ENCODE assay signal across 24 cellular contexts in the genomic region with DNA sequence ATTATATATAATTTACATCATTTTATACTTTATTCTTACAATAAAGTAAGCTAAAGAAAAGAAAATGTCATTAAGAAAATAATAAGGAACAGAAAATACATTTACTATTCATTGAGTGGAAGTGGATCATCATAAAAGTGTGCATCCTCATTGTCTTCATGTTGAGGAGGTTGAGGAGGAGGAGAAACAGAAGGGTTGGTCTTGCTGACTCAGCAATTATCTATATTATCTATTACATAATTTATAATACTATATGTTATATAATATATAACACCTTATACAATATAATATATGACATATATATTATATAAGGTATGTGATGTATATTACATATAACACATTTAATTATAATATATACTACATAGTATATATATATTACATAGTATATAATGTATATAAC.
"Had no signal": no experiment of that assay in that cellular context is flagged by ENCODE, and none has a peak within 500 bp of the region (broad histone marks: within the 10 kb centered on the region; RNA-seq: fewer than 3 reads in every experiment).

No MANE protein-coding gene starts in this region.

- H3K9me3 ChIP-seq: neutrophil, pancreas, prostate gland, stomach, thoracic aorta, thyroid gland, tibial nerve, upper lobe of left lung, vagina had no signal

- ATAC-seq: naive thymus-derived CD8-positive, alpha-beta T cell; natural killer cell treated with Interleukin-12 subunit alpha and Interleukin-12 subunit beta and Interleukin-15 and Interleukin-18, amount 100 ng/mL, for 72 hours; pancreas; right cardiac atrium; sciatic nerve; stimulated activated effector memory CD8-positive, alpha-beta T cell treated with anti-CD3 and anti-CD28 coated beads, Interleukin-12 subunit alpha, Interleukin-12 subunit beta, amount 100 ng/mL, for 72 hours; stimulated activated naive B cell treated with anti-CD40 and anti-IgM and Interleukin-4, amounts not matched to agents 10 μg/mL and 1 μg/mL and 100 μg/mL, for 72 hours had no signal

- DNase-seq: naive thymus-derived CD8-positive, alpha-beta T cell; nephron progenitor cell; nucleus accumbens; pancreas; right cardiac atrium; stimulated activated CD4-positive, alpha-beta T cell treated with anti-CD3 and anti-CD28 coated beads, Interleukin-2, amount 100 ng/mL, for 24 hours; stimulated activated CD4-positive, alpha-beta T cell treated with anti-CD3 and anti-CD28 coated beads, Interleukin-2, amount 100 ng/mL, for 48 hours; stimulated activated CD4-positive, alpha-beta T cell treated with anti-CD3 and anti-CD28 coated beads, Interleukin-4, amount 100 ng/mL, for 24 hours; stimulated activated naive B cell treated with anti-CD40 and anti-IgM and Interleukin-4, amounts not matched to agents 10 μg/mL and 1 μg/mL and 100 μg/mL, for 72 hours; stimulated activated naive CD4-positive, alpha-beta T cell treated with Interleukin-2 at 50 U/mL for 16 hours; stomach; thyroid gland; trophoblast cell; upper lobe of left lung had no signal

- H3K27me3 ChIP-seq: neutrophil, pancreas, stomach, thyroid gland, tibial nerve, upper lobe of left lung, vagina had no signal

- H3K4me1 ChIP-seq: pancreas, prostate gland, stomach, thyroid gland, upper lobe of left lung, vagina had no signal

- FAIRE-seq: urothelium cell line had no signal

- H3K27ac ChIP-seq: neutrophil, pancreas, prostate gland, stomach, thoracic aorta, thyroid gland, tibial nerve, upper lobe of left lung, vagina had no signal

- H3K36me3 ChIP-seq: neutrophil, pancreas, prostate gland, stomach, thoracic aorta, thyroid gland, tibial nerve, upper lobe of left lung, vagina had no signal

- H3K4me3 ChIP-seq: pancreas, prostate gland, skin epidermis, stomach, thoracic aorta, thyroid gland, tibial nerve, upper lobe of left lung, vagina had no signal
